Comparison of ENCODE assay signal across 29 cellular contexts in genomic region chr14:71466942-71467341, GRCh38.
A peak's percentile ranks its signal among the peaks of the same experiment; 100 is the strongest.
DNase-seq lines count a peak whose midpoint lies in the region; ATAC-seq and TF ChIP-seq lines count a peak whose summit lies in the region.
"Had no signal": no experiment of that assay in that cellular context is flagged by ENCODE, and none has a peak within 500 bp of the region (broad histone marks: within the 10 kb centered on the region; RNA-seq: fewer than 3 reads in every experiment).

No MANE protein-coding gene starts in this region.

- H3K4me3 ChIP-seq in AG10803 (ENCODE audit: low read length) (no peak overlapping the region), SK-N-MC (peak overlapping the region; percentile 9; the same call in 1 of the 2 replicates), dorsolateral prefrontal cortex (peak overlapping the region in 57 of 59 donors; percentile 6 to 70 (median 40)), PC-3 (ENCODE audit: low read length) (no peak overlapping the region), MG63 (no peak overlapping the region)
- H3K4me3 ChIP-seq: body of pancreas, heart right ventricle, lung, suprapubic skin had no signal

- H3K9ac ChIP-seq in SK-N-MC (ENCODE audit: insufficient read length) (no peak overlapping the region), PC-3 (ENCODE audit: low read length) (no peak overlapping the region)

- no peaks in the 10 kb centered on the region for H4K20me1 ChIP-seq in PC-3 (ENCODE audit: low read length)

- peak; percentile 42 for DNase-seq in AG10803 (ENCODE audit: low read depth)
- no peak for DNase-seq in SK-N-MC (ENCODE audit: low read depth, low spot score)
- DNase-seq in dorsolateral prefrontal cortex = no peak
- peak; percentile 81 for DNase-seq in pons (ENCODE audit: low spot score)
- DNase-seq in PC-3 = no peak
- DNase-seq in MG63 = no peak
- DNase-seq: 8988T; activated gamma-delta T cell treated with Interleukin-2 at 50 U/mL for 16 hours; activated naive CD8-positive, alpha-beta T cell treated with anti-CD3 and anti-CD28 coated beads, Interleukin-2, amount 50 U/mL, for 24 hours; activated T-cell treated with anti-CD3 and anti-CD28 coated beads, Interleukin-2, amount 50 U/mL, for 24 hours; body of pancreas; CD8-positive, alpha-beta memory T cell; DMS153; effector memory CD8-positive, alpha-beta T cell; foreskin keratinocyte; H7; heart right ventricle; kidney glomerular epithelial cell; NCI-H1105; NCI-H1930; NCI-H774; posterior cingulate gyrus; stimulated activated CD4-positive, alpha-beta T cell treated with anti-CD3 and anti-CD28 coated beads, Interleukin-4, amount 100 ng/mL, for 4 hours had no signal

- H3K27me3 ChIP-seq in dorsolateral prefrontal cortex = no peaks in the 10 kb centered on the region
- no peaks in the 10 kb centered on the region for H3K27me3 ChIP-seq in PC-3 (ENCODE audit: low read length)
- H3K27me3 ChIP-seq in MG63 = no peaks in the 10 kb centered on the region
- H3K27me3 ChIP-seq: body of pancreas, foreskin keratinocyte, heart right ventricle, suprapubic skin had no signal

- H3K9me3 ChIP-seq in SK-N-MC (ENCODE audit: low read depth, low read length) = no peaks in the 10 kb centered on the region
- no peaks in the 10 kb centered on the region for H3K9me3 ChIP-seq in PC-3 (ENCODE audit: low read length)
- H3K9me3 ChIP-seq in MG63 = no peaks in the 10 kb centered on the region
- H3K9me3 ChIP-seq: body of pancreas, suprapubic skin had no signal

- POLR2A ChIA-PET in PC-3 (lab: Charles Lee; ENCODE audit: unreplicated experiment) = no interaction called here

- H3F3A ChIP-seq in PC-3 (ENCODE audit: low read length, unreplicated experiment) = no peaks in the 10 kb centered on the region

- no peaks in the 10 kb centered on the region for H3K4me1 ChIP-seq in PC-3 (ENCODE audit: insufficient read depth, low read length)
- H3K4me1 ChIP-seq: body of pancreas, foreskin keratinocyte, suprapubic skin had no signal

- H3K27ac ChIP-seq in SK-N-MC (peak overlapping the region; percentile 48), dorsolateral prefrontal cortex (peak overlapping the region; percentile 11 to 91 (median 77)), PC-3 (ENCODE audit: low read length) (no peak overlapping the region)
- H3K27ac ChIP-seq: body of pancreas, foreskin keratinocyte, heart right ventricle, RWPE1, suprapubic skin had no signal

- H3K36me3 ChIP-seq in SK-N-MC (ENCODE audit: insufficient read depth, low read length) (peaks cover 25% of the 10 kb centered on the region; the same call in 1 of the 2 replicates), PC-3 (ENCODE audit: low read depth, low read length) (peaks cover 5% of the 10 kb centered on the region; the same call in 1 of the 2 replicates), MG63 (no peaks in the 10 kb centered on the region)
- H3K36me3 ChIP-seq: heart right ventricle, suprapubic skin had no signal

- no peak overlapping the region for H2AFZ ChIP-seq in PC-3 (ENCODE audit: low read length)

- peaks cover 19% of the 10 kb centered on the region; the same call in 1 of the 2 replicates for H3K79me2 ChIP-seq in PC-3 (ENCODE audit: low read length)

- intact Hi-C loops in dorsolateral prefrontal cortex (cut with DNase I) = loop anchor here in 1 of 2 donors (10.0 kb wide), 3 partner anchors 68 to 228 kb away; partner anchors contain the start of gene SIPA1L1
- intact Hi-C loops in PC-3 (cut with micrococcal nuclease) = no loop called here

- no peaks in the 10 kb centered on the region for H3K9me2 ChIP-seq in PC-3 (replicated peaks; ENCODE audit: low read length)

- TF ChIP-seq CTCF in AG10803 (conservative IDR thresholded peaks at IDR 0.05; ENCODE audit: low read length) (no peak), dorsolateral prefrontal cortex (IDR thresholded peaks at IDR 0.05 in 54 of 56, conservative IDR thresholded peaks at IDR 0.05 in 2 of 56; ENCODE audit: low read depth in 1 of 56, partially characterized antibody in 56 of 56) (peak in 1 of 56 donors; percentile 7), PC-3 (conservative IDR thresholded peaks at IDR 0.05; ENCODE audit: low read depth, low read length) (no peak)

- no peak overlapping the region for H3K4me2 ChIP-seq in PC-3 (ENCODE audit: low read length)

- no TSS peak for BruUV-seq in PC-3 (replicated peaks; lab: Mats Ljungman, UMichigan)

- CTCF ChIA-PET in PC-3 (lab: Charles Lee) = no interaction called here

- ATAC-seq in PC-3 (no peak), HG03460 (IDR thresholded peaks at IDR 0.05; ENCODE audit: unreplicated experiment) (no peak), GM18870 (IDR thresholded peaks at IDR 0.05; ENCODE audit: unreplicated experiment) (no peak)
- ATAC-seq: activated naive CD8-positive, alpha-beta T cell treated with anti-CD3 and anti-CD28 coated beads, Interleukin-2, amount 50 U/mL, for 24 hours; body of pancreas; effector memory CD8-positive, alpha-beta T cell; foreskin keratinocyte; stimulated activated memory B cell treated with anti-CD40 and anti-IgM and Interleukin-4, amounts not matched to agents 10 μg/mL and 1 μg/mL and 100 μg/mL, for 72 hours had no signal

Comparison
In these comparisons a context has a peak if more than half of its experiments do, and no peak if none do; other contexts are left out.
1. DNase-seq: peak in AG10803 (single experiment) and pons (single experiment); none in SK-N-MC (single experiment), dorsolateral prefrontal cortex (0 of 10), PC-3 (single experiment) and MG63 (single experiment).
2. H3K4me3 ChIP-seq: peak in SK-N-MC (single experiment) and dorsolateral prefrontal cortex (57 of 59); none in AG10803 (single experiment), PC-3 (single experiment) and MG63 (single experiment).